In genomic region chr9:127712851-127713250, GRCh38 we compare ENCODE assay signal across 1 cellular context.
TF ChIP-seq lines count a peak whose summit lies in the region.

No MANE protein-coding gene starts in this region.

TF ChIP-seq in H1, 55 proteins besides CTCF, POLR2A, EP300 and RAD21:
- TF ChIP-seq RXRA (IDR thresholded peaks at IDR 0.05; ENCODE audit: insufficient read depth, low read depth, low read length) (no peak), GTF2F1 (IDR thresholded peaks at IDR 0.05; ENCODE audit: borderline replicate concordance, low read depth, low read length) (no peak), KDM5A (IDR thresholded peaks at IDR 0.05; ENCODE audit: low read length) (no peak), NRF1 (IDR thresholded peaks at IDR 0.05; ENCODE audit: low read depth, low read length) (no peak), SIX5 (IDR thresholded peaks at IDR 0.05; ENCODE audit: low read depth, low read length) (no peak), EGR1 (IDR thresholded peaks at IDR 0.05; ENCODE audit: borderline replicate concordance, low read depth, low read length) (no peak), SP1 (IDR thresholded peaks at IDR 0.05; ENCODE audit: low read depth, low read length) (no peak), CTBP2 (IDR thresholded peaks at IDR 0.05; ENCODE audit: borderline replicate concordance, insufficient read depth, insufficient read length, low read length) (no peak), BCL11A (IDR thresholded peaks at IDR 0.05; ENCODE audit: low read depth in 2 of 2, low read length in 2 of 2) (no peak), SP2 (IDR thresholded peaks at IDR 0.05; ENCODE audit: low read length) (no peak), CEBPB (IDR thresholded peaks at IDR 0.05; ENCODE audit: low read depth, low read length) (no peak), EZH2 (IDR thresholded peaks at IDR 0.05; ENCODE audit: low read depth, low read length, severe bottlenecking) (no peak), BACH1 (IDR thresholded peaks at IDR 0.05; ENCODE audit: low read length) (no peak), MAX (IDR thresholded peaks at IDR 0.05) (no peak), JUND (IDR thresholded peaks at IDR 0.05; ENCODE audit: low read length) (no peak), GABPA (IDR thresholded peaks at IDR 0.05; ENCODE audit: borderline replicate concordance, insufficient read depth, low read length) (no peak), CHD2 (IDR thresholded peaks at IDR 0.05; ENCODE audit: low read length) (no peak)
